ENCODE assay signal across 18 cellular contexts in the genomic region with DNA sequence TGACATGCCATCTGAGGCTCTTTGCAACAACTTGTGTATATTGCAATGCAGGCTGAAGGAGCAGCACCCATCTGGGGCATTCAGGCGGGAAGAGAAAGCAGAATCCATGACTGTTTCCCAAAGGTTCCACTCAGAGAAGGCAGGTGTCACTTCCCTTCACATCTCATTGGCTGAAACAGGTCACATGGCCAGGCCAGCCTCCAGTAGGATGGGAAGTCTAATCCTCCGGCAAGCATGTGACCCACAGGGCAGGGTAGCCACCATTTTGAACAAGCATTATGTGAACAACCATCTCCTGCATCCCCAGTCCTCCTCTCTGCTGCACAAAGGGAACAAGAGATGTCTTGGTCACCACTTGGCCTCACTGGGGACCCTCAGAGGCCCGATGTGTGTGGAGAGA.
DNase-seq lines count a peak whose midpoint lies in the region; ATAC-seq, FAIRE-seq and TF ChIP-seq lines count a peak whose summit lies in the region.
"Had no signal": no experiment of that assay in that cellular context is flagged by ENCODE, and none has a peak within 500 bp of the region (broad histone marks: within the 10 kb centered on the region; RNA-seq: fewer than 3 reads in every experiment).

No MANE protein-coding gene starts in this region.

- CTCF ChIA-PET in CD4-positive, alpha-beta T cell (lab: Charles Lee), result no interaction called here
- CTCF ChIA-PET in HEK293T (lab: Yijun Ruan, JAX), result no interaction called here
- CTCF ChIA-PET in GM12878 (lab: Yijun Ruan, JAX), result interaction anchor here (1.1 to 6.5 kb wide), 3 partner anchors 11 to 67 kb away, joined by 3 to 38 read pairs (median 6); no protein-coding TSS in a partner anchor

- no peak overlapping the region for H3K9ac ChIP-seq in GM12878 (ENCODE audit: control insufficient read depth, insufficient read depth, low read length)

- H3K4me3 ChIP-seq in GM12878 (no peak overlapping the region), neutrophil (ENCODE audit: low read depth in 1 of 2, low read length in 1 of 2) (no peak overlapping the region), breast epithelium (no peak overlapping the region)
- H3K4me3 ChIP-seq: right atrium auricular region, SJCRH30, thyroid gland had no signal

- H3K27ac ChIP-seq in CD4-positive, alpha-beta T cell (ENCODE audit: low read depth, low read length), result no peak overlapping the region
- no peak overlapping the region for H3K27ac ChIP-seq in GM12878 (ENCODE audit: control insufficient read depth, insufficient read depth)
- H3K27ac ChIP-seq in neutrophil, result peak overlapping the region; percentile 74
- no peak overlapping the region for H3K27ac ChIP-seq in breast epithelium
- H3K27ac ChIP-seq: brain microvascular endothelial cell, SJCRH30, thyroid gland had no signal

- intact Hi-C loops in CD4-positive, alpha-beta T cell (cut with DNase I, micrococcal nuclease), result loop anchor here in 1 of 2 experiments (5.0 kb wide), 2 partner anchors 47 to 72 kb away; partner anchors contain the start of gene RIN3
- intact Hi-C loops in GM12878 (cut with micrococcal nuclease; ENCODE audit: unreplicated experiment) (no loop called here), breast epithelium (cut with DNase I; ENCODE audit: low total_unique reads) (no loop called here)

- H3K79me2 ChIP-seq in GM12878 (ENCODE audit: control insufficient read depth, insufficient read depth, low read length), result no peaks in the 10 kb centered on the region

- in situ Hi-C loops in GM12878 (cut with MboI), result loop anchor here (10.0 kb wide), 1 partner anchor 191 kb away; no protein-coding TSS in a partner anchor

- TF ChIP-seq POLR2A in GM12878 (IDR thresholded peaks at IDR 0.05; ENCODE audit: low read depth, low read length) (no peak), breast epithelium (IDR thresholded peaks at IDR 0.05) (no peak)

- no peak for TF ChIP-seq EP300 in GM12878 (IDR thresholded peaks at IDR 0.05; ENCODE audit: borderline replicate concordance in 1 of 2, control insufficient read depth in 1 of 2, low read depth in 2 of 2, low read length in 2 of 2)

- no TSS peak for BruUV-seq in GM12878 (replicated peaks; lab: Mats Ljungman, UMichigan)

- H3K27me3 ChIP-seq in CD4-positive, alpha-beta T cell (ENCODE audit: control insufficient read depth, insufficient read depth, low read length), result no peaks in the 10 kb centered on the region
- H3K27me3 ChIP-seq in GM12878 (replicated peaks in 1 of 2; ENCODE audit: control insufficient read depth in 2 of 2, insufficient read depth in 2 of 2, low read length in 1 of 2) (no peaks in the 10 kb centered on the region), neutrophil (no peaks in the 10 kb centered on the region), breast epithelium (no peaks in the 10 kb centered on the region)
- H3K27me3 ChIP-seq: brain microvascular endothelial cell, right atrium auricular region, SJCRH30, thyroid gland had no signal

- no peak for ATAC-seq in CD4-positive, alpha-beta T cell (ENCODE audit: poor library complexity)
- no peak for ATAC-seq in GM12878

- no peak for TF ChIP-seq CTCF in CD4-positive, alpha-beta T cell (IDR thresholded peaks at IDR 0.05)
- TF ChIP-seq CTCF in GM12878 (IDR thresholded peaks at IDR 0.05 in 2 of 3, conservative IDR thresholded peaks at IDR 0.05 in 1 of 3; ENCODE audit: control insufficient read depth in 2 of 3, extremely low read depth in 1 of 3, insufficient read depth in 1 of 3, low read depth in 3 of 3, low read length in 3 of 3) (no peak), neutrophil (IDR thresholded peaks at IDR 0.05) (no peak), breast epithelium (IDR thresholded peaks at IDR 0.05) (no peak)

- no peaks in the 10 kb centered on the region for H3K9me3 Mint-ChIP-seq in CD4-positive, alpha-beta T cell
- H3K9me3 Mint-ChIP-seq: activated naive CD4-positive, alpha-beta T cell treated with anti-CD3 and anti-CD28 coated beads for 36 hours had no signal

- RAD21 ChIA-PET in GM12878 (lab: Charles Lee; ENCODE audit: unreplicated experiment), result interaction anchor here (6.6 to 8.7 kb wide), 3 partner anchors 7 to 69 kb away, joined by 63 to 101 read pairs (median 66); no protein-coding TSS in a partner anchor

- no peak overlapping the region for H3K4me3 Mint-ChIP-seq in CD4-positive, alpha-beta T cell
- H3K4me3 Mint-ChIP-seq: activated naive CD4-positive, alpha-beta T cell treated with anti-CD3 and anti-CD28 coated beads for 36 hours had no signal

- no peak for FAIRE-seq in GM12878 (lab: Jason Lieb, UNC)
- FAIRE-seq: H54 had no signal

- TF ChIP-seq RAD21 in GM12878 (IDR thresholded peaks at IDR 0.05; ENCODE audit: insufficient read depth, low read depth, low read length), result no peak

- SMC1A ChIA-PET in GM12878 (lab: Charles Lee; ENCODE audit: uncharacterized antibody, unreplicated experiment), result interaction anchor here (0.6 to 8.7 kb wide), 8 partner anchors 7 to 147 kb away, joined by 3 to 137 read pairs (median 14); no protein-coding TSS in a partner anchor

- no peak overlapping the region for H3K4me2 ChIP-seq in GM12878 (ENCODE audit: control insufficient read depth, insufficient read depth)

- peaks cover 17% of the 10 kb centered on the region for H3K36me3 Mint-ChIP-seq in CD4-positive, alpha-beta T cell (ENCODE audit: low read depth)

- H4K20me1 ChIP-seq in GM12878 (ENCODE audit: control insufficient read depth, insufficient read depth), result no peaks in the 10 kb centered on the region; the same call in 1 of the 2 replicates

- no peaks in the 10 kb centered on the region for H3K27me3 Mint-ChIP-seq in CD4-positive, alpha-beta T cell

- H2AFZ ChIP-seq in GM12878 (ENCODE audit: control insufficient read depth, low read depth, low read length), result no peak overlapping the region

- peaks cover 89% of the 10 kb centered on the region for H3K4me1 Mint-ChIP-seq in CD4-positive, alpha-beta T cell (ENCODE audit: low read depth)

- peak overlapping the region; percentile 90 for H3K27ac Mint-ChIP-seq in CD4-positive, alpha-beta T cell
- H3K27ac Mint-ChIP-seq: activated naive CD4-positive, alpha-beta T cell treated with anti-CD3 and anti-CD28 coated beads for 36 hours had no signal

- WGBS in GM12878 (ENCODE audit: insufficient coverage, insufficient replicate concordance, low lambda C conversion rate, missing lambda C conversion rate), result 94% methylated on average over 3 of the region's 3 CpGs

- POLR2A ChIA-PET in CD4-positive, alpha-beta T cell (lab: Charles Lee), result interaction anchor here (0.9 to 3.4 kb wide), 2 partner anchors 37 to 68 kb away, joined by 3 to 28 read pairs; no protein-coding TSS in a partner anchor
- POLR2A ChIA-PET in HEK293T (lab: Yijun Ruan, JAX) (no interaction called here), GM12878 (lab: Charles Lee) (interaction anchor here (1.1 to 2.1 kb wide), 3 partner anchors 15 to 70 kb away, joined by 3 to 8 read pairs (median 7); no protein-coding TSS in a partner anchor)

- H3K36me3 ChIP-seq in GM12878 (ENCODE audit: control insufficient read depth in 2 of 2, insufficient read depth in 2 of 2, low read length in 1 of 2) (no peaks in the 10 kb centered on the region; a peak in 2 of 4 replicates), neutrophil (peaks cover 36% of the 10 kb centered on the region), breast epithelium (no peaks in the 10 kb centered on the region)
- H3K36me3 ChIP-seq: SJCRH30, thyroid gland had no signal

- H3K4me1 ChIP-seq in GM12878 (ENCODE audit: control insufficient read depth, insufficient read depth, low read length) (peaks cover 63% of the 10 kb centered on the region), neutrophil (ENCODE audit: control insufficient read depth in 1 of 2, insufficient read depth in 1 of 2, low read depth in 1 of 2, low read length in 1 of 2) (peaks cover 52% of the 10 kb centered on the region in 2 experiments), breast epithelium (no peaks in the 10 kb centered on the region)
- H3K4me1 ChIP-seq: SJCRH30 had no signal

- no peak for DNase-seq in CD4-positive, alpha-beta T cell
- DNase-seq in HEK293T (ENCODE audit: extremely low spot score), result no peak
- no peak for DNase-seq in GM12878 (ENCODE audit: low read depth, low spot score)
- no peak for DNase-seq in breast epithelium (ENCODE audit: low spot score in 2 of 2)
- no peak for DNase-seq in SHP77 (lab: John Stamatoyannopoulos, UW)
- DNase-seq in NCI-H146 (lab: John Stamatoyannopoulos, UW), result no peak
- DNase-seq: activated CD4-positive, alpha-beta T cell treated with anti-CD3 and anti-CD28 coated beads for 1 hour; brain microvascular endothelial cell; cortex of kidney; MM.1S; NCI-H1694; NCI-H748 treated with DMSO at 0.1 percent for 48 hours; SJCRH30; thyroid gland had no signal

- H3K9me3 ChIP-seq in CD4-positive, alpha-beta T cell (ENCODE audit: control insufficient read depth, low read length), result no peaks in the 10 kb centered on the region
- peaks cover 6% of the 10 kb centered on the region; the same call in 2 of the 3 replicates for H3K9me3 ChIP-seq in GM12878 (replicated peaks; ENCODE audit: control insufficient read depth, insufficient read depth, low read length)
- H3K9me3 ChIP-seq in neutrophil, result no peaks in the 10 kb centered on the region
- no peaks in the 10 kb centered on the region for H3K9me3 ChIP-seq in breast epithelium
- H3K9me3 ChIP-seq: right atrium auricular region, SJCRH30, thyroid gland had no signal

TF ChIP-seq in HEK293T, 16 proteins besides CTCF, POLR2A, EP300 and RAD21:
- no peak for TF ChIP-seq ARNT (IDR thresholded peaks at IDR 0.05)
- TF ChIP-seq ZNF384 (IDR thresholded peaks at IDR 0.05), result no peak
- TF ChIP-seq L3MBTL2 (conservative IDR thresholded peaks at IDR 0.05), result 0 out of 2 replicates have a peak, but pooled peaks have one; percentile 16

TF ChIP-seq in GM12878, 131 proteins besides CTCF, POLR2A, EP300 and RAD21 (continues in another document):
- TF ChIP-seq, protein P1, sequence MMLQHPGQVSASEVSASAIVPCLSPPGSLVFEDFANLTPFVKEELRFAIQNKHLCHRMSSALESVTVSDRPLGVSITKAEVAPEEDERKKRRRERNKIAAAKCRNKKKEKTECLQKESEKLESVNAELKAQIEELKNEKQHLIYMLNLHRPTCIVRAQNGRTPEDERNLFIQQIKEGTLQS (IDR thresholded peaks at IDR 0.05; ENCODE audit: borderline replicate concordance, extremely low read depth, low read depth, low read length), result no peak
- peak; percentile 72 for TF ChIP-seq USF1 (IDR thresholded peaks at IDR 0.05; ENCODE audit: borderline replicate concordance, extremely low read length, insufficient read depth, low read depth, low read length)
- TF ChIP-seq DPF2 (IDR thresholded peaks at IDR 0.05), result no peak
